Comparison of ENCODE assay signal across 18 cellular contexts in the genomic region with DNA sequence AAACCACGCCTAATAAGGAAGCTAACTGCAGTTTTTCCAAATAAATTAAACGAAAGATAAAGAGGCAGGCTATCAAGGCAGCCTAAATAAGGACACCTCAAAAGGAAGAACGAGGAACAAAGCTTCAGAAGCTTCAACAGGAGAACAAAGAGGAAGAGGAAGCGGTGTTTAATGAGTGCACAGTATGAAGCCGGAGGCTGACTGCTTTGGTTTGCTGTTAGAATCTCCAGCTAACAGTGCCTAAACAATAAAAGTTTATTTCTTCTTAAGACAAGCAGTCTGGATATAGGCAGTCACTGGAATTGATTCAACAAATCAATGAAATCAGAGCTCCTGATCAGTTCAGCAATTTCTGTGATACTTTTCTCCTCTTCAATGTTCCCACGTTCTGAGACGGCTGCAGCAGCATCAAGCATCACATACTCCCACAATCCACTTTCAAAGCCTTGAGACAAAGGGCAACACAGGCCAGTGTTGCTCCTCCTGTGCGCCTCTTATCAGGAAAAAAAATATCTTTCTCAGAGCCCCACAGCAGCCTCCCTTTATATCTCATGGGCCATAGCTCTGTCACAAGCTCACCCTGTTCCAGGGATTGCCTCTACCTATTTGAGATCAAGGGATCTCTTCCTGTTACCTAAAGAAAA.
A peak's percentile ranks its signal among the peaks of the same experiment; 100 is the strongest.
DNase-seq lines count a peak whose midpoint lies in the region; ATAC-seq lines count a peak whose summit lies in the region.
"Had no signal": no experiment of that assay in that cellular context is flagged by ENCODE, and none has a peak within 500 bp of the region (broad histone marks: within the 10 kb centered on the region; RNA-seq: fewer than 3 reads in every experiment).

No MANE protein-coding gene starts in this region.

- H3K4me3 Mint-ChIP-seq in activated naive CD8-positive, alpha-beta T cell = peak overlapping the region; percentile 38
- H3K4me3 Mint-ChIP-seq in activated naive CD8-positive, alpha-beta T cell treated with anti-CD3 and anti-CD28 coated beads for 36 hours = no peak overlapping the region
- H3K4me3 Mint-ChIP-seq: central memory CD8-positive, alpha-beta T cell; stimulated activated naive CD8-positive, alpha-beta T cell treated with anti-CD3 and anti-CD28 coated beads, Interleukin-15, amount 100 ng/mL, for 72 hours had no signal

- H3K4me1 Mint-ChIP-seq in activated naive CD8-positive, alpha-beta T cell (ENCODE audit: low read depth) = peaks cover 11% of the 10 kb centered on the region
- peaks cover 16% of the 10 kb centered on the region for H3K4me1 Mint-ChIP-seq in activated naive CD8-positive, alpha-beta T cell treated with anti-CD3 and anti-CD28 coated beads for 36 hours
- H3K4me1 Mint-ChIP-seq: central memory CD8-positive, alpha-beta T cell had no signal

- no peak for DNase-seq in activated naive CD8-positive, alpha-beta T cell treated with anti-CD3 and anti-CD28 coated beads for 36 hours
- peak; percentile 6 for DNase-seq in SKM-1 (lab: John Stamatoyannopoulos, UW; ENCODE audit: unreplicated experiment)
- no peak for DNase-seq in Ammon's horn (ENCODE audit: low spot score)
- no peak for DNase-seq in NCI-H82 treated with DMSO at 0.1 percent for 48 hours (lab: John Stamatoyannopoulos, UW; ENCODE audit: unreplicated experiment)
- DNase-seq: DMS53; KG1; midbrain; NCI-H1694; pancreas; stimulated activated naive CD8-positive, alpha-beta T cell treated with anti-CD3 and anti-CD28 coated beads, Interleukin-15, amount 100 ng/mL, for 72 hours; WERI-Rb-1 had no signal

- H3K36me3 ChIP-seq in iPS-20b (ENCODE audit: insufficient read depth, low read depth, low read length) = no peaks in the 10 kb centered on the region
- H3K36me3 ChIP-seq: gastroesophageal sphincter, HAP-1, pancreas, WERI-Rb-1 had no signal

- H3K27ac ChIP-seq in iPS-20b (ENCODE audit: low read length) = peak overlapping the region; percentile 78
- H3K27ac ChIP-seq: gastroesophageal sphincter, pancreas, WERI-Rb-1 had no signal

- no peaks in the 10 kb centered on the region for H3K27me3 Mint-ChIP-seq in activated naive CD8-positive, alpha-beta T cell
- H3K27me3 Mint-ChIP-seq in activated naive CD8-positive, alpha-beta T cell treated with anti-CD3 and anti-CD28 coated beads for 36 hours = no peaks in the 10 kb centered on the region
- H3K27me3 Mint-ChIP-seq: central memory CD8-positive, alpha-beta T cell; stimulated activated naive CD8-positive, alpha-beta T cell treated with anti-CD3 and anti-CD28 coated beads, Interleukin-15, amount 100 ng/mL, for 72 hours had no signal

- H3K4me3 ChIP-seq in iPS-20b (ENCODE audit: low read length) = peak overlapping the region; percentile 18; the same call in 1 of the 2 replicates
- H3K4me3 ChIP-seq: gastroesophageal sphincter, HAP-1, pancreas had no signal

- ATAC-seq in GM21786 (IDR thresholded peaks at IDR 0.05; ENCODE audit: unreplicated experiment) (no peak), HG02759 (IDR thresholded peaks at IDR 0.05; ENCODE audit: unreplicated experiment) (no peak)
- ATAC-seq: gastroesophageal sphincter; stimulated activated naive CD8-positive, alpha-beta T cell treated with anti-CD3 and anti-CD28 coated beads, Interleukin-15, amount 100 ng/mL, for 72 hours had no signal

- H3K27ac Mint-ChIP-seq in activated naive CD8-positive, alpha-beta T cell = no peak overlapping the region
- no peak overlapping the region for H3K27ac Mint-ChIP-seq in activated naive CD8-positive, alpha-beta T cell treated with anti-CD3 and anti-CD28 coated beads for 36 hours
- H3K27ac Mint-ChIP-seq: stimulated activated naive CD8-positive, alpha-beta T cell treated with anti-CD3 and anti-CD28 coated beads, Interleukin-15, amount 100 ng/mL, for 72 hours had no signal

- no peaks in the 10 kb centered on the region for H3K27me3 ChIP-seq in iPS-20b (ENCODE audit: insufficient read depth, low read length)
- H3K27me3 ChIP-seq: gastroesophageal sphincter, pancreas had no signal

- peaks cover 41% of the 10 kb centered on the region for H3K4me1 ChIP-seq in iPS-20b (ENCODE audit: insufficient read depth, low read length)
- H3K4me1 ChIP-seq: gastroesophageal sphincter, HAP-1, pancreas had no signal

- no peaks in the 10 kb centered on the region for H3K9me3 ChIP-seq in iPS-20b (ENCODE audit: insufficient read depth, low read depth, low read length)
- H3K9me3 ChIP-seq: gastroesophageal sphincter, HAP-1, pancreas had no signal

- H3K9ac ChIP-seq in iPS-20b (ENCODE audit: low read depth, low read length) = peak overlapping the region; percentile 72; the same call in 1 of the 2 replicates

- no peaks in the 10 kb centered on the region for H3K36me3 Mint-ChIP-seq in activated naive CD8-positive, alpha-beta T cell
- no peaks in the 10 kb centered on the region for H3K36me3 Mint-ChIP-seq in activated naive CD8-positive, alpha-beta T cell treated with anti-CD3 and anti-CD28 coated beads for 36 hours

- H3K9me3 Mint-ChIP-seq in activated naive CD8-positive, alpha-beta T cell (ENCODE audit: low read depth) = no peaks in the 10 kb centered on the region
- H3K9me3 Mint-ChIP-seq in activated naive CD8-positive, alpha-beta T cell treated with anti-CD3 and anti-CD28 coated beads for 36 hours = no peaks in the 10 kb centered on the region
- H3K9me3 Mint-ChIP-seq: central memory CD8-positive, alpha-beta T cell; stimulated activated naive CD8-positive, alpha-beta T cell treated with anti-CD3 and anti-CD28 coated beads, Interleukin-15, amount 100 ng/mL, for 72 hours had no signal
